ENCODE assay signal across 1 cellular context in genomic region chr11:123202155-123202714, GRCh38.
TF ChIP-seq lines count a peak whose summit lies in the region.

No MANE protein-coding gene starts in this region.

TF ChIP-seq in WTC11, 78 proteins besides CTCF, POLR2A, EP300 and RAD21 (continued from another document):
- no peak for TF ChIP-seq ATF3 (CRISPR knock-in tag; conservative IDR thresholded peaks at IDR 0.05)
- no peak for TF ChIP-seq CREM (CRISPR knock-in tag; IDR thresholded peaks at IDR 0.05)
- TF ChIP-seq MYBL2 (CRISPR knock-in tag; IDR thresholded peaks at IDR 0.05): no peak
- no peak for TF ChIP-seq PRDM15 (CRISPR knock-in tag; IDR thresholded peaks at IDR 0.05)
- no peak for TF ChIP-seq MLX (CRISPR knock-in tag; IDR thresholded peaks at IDR 0.05)
- no peak for TF ChIP-seq HMGXB4 (CRISPR knock-in tag; IDR thresholded peaks at IDR 0.05)
